3 cellular contexts compared by ENCODE assay signal in genomic region chr1:2476066-2476999, GRCh38.
TF ChIP-seq lines count a peak whose summit lies in the region.

A gene with protein sequence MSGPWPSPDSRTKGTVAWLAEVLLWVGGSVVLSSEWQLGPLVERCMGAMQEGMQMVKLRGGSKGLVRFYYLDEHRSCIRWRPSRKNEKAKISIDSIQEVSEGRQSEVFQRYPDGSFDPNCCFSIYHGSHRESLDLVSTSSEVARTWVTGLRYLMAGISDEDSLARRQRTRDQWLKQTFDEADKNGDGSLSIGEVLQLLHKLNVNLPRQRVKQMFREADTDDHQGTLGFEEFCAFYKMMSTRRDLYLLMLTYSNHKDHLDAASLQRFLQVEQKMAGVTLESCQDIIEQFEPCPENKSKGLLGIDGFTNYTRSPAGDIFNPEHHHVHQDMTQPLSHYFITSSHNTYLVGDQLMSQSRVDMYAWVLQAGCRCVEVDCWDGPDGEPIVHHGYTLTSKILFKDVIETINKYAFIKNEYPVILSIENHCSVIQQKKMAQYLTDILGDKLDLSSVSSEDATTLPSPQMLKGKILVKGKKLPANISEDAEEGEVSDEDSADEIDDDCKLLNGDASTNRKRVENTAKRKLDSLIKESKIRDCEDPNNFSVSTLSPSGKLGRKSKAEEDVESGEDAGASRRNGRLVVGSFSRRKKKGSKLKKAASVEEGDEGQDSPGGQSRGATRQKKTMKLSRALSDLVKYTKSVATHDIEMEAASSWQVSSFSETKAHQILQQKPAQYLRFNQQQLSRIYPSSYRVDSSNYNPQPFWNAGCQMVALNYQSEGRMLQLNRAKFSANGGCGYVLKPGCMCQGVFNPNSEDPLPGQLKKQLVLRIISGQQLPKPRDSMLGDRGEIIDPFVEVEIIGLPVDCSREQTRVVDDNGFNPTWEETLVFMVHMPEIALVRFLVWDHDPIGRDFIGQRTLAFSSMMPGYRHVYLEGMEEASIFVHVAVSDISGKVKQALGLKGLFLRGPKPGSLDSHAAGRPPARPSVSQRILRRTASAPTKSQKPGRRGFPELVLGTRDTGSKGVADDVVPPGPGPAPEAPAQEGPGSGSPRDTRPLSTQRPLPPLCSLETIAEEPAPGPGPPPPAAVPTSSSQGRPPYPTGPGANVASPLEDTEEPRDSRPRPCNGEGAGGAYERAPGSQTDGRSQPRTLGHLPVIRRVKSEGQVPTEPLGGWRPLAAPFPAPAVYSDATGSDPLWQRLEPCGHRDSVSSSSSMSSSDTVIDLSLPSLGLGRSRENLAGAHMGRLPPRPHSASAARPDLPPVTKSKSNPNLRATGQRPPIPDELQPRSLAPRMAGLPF (N-terminal part only) (plus strand): TSS chr1:2476289. CDS start chr1:2476589, 300 bp downstream.

TF ChIP-seq in liver, 16 proteins besides CTCF, POLR2A, EP300 and RAD21 (continues in another document):
- TF ChIP-seq, protein P1, sequence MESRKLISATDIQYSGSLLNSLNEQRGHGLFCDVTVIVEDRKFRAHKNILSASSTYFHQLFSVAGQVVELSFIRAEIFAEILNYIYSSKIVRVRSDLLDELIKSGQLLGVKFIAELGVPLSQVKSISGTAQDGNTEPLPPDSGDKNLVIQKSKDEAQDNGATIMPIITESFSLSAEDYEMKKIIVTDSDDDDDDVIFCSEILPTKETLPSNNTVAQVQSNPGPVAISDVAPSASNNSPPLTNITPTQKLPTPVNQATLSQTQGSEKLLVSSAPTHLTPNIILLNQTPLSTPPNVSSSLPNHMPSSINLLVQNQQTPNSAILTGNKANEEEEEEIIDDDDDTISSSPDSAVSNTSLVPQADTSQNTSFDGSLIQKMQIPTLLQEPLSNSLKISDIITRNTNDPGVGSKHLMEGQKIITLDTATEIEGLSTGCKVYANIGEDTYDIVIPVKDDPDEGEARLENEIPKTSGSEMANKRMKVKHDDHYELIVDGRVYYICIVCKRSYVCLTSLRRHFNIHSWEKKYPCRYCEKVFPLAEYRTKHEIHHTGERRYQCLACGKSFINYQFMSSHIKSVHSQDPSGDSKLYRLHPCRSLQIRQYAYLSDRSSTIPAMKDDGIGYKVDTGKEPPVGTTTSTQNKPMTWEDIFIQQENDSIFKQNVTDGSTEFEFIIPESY (IDR thresholded peaks at IDR 0.05): no peak
- no peak for TF ChIP-seq JUND (IDR thresholded peaks at IDR 0.05)
- no peak for TF ChIP-seq TAF1 (conservative IDR thresholded peaks at IDR 0.05)
- TF ChIP-seq, protein P2, sequence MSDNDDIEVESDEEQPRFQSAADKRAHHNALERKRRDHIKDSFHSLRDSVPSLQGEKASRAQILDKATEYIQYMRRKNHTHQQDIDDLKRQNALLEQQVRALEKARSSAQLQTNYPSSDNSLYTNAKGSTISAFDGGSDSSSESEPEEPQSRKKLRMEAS (IDR thresholded peaks at IDR 0.05): no peak
- no peak for TF ChIP-seq FOXA2 (IDR thresholded peaks at IDR 0.05)
- no peak for TF ChIP-seq FOXA1 (IDR thresholded peaks at IDR 0.05)
- no peak for TF ChIP-seq ATF3 (IDR thresholded peaks at IDR 0.05)
- TF ChIP-seq EGR1 (IDR thresholded peaks at IDR 0.05; ENCODE audit: low read depth in 2 of 2): no peak
- no peak for TF ChIP-seq YY1 (IDR thresholded peaks at IDR 0.05)
- no peak for TF ChIP-seq RXRA (IDR thresholded peaks at IDR 0.05)
- TF ChIP-seq, protein P3, sequence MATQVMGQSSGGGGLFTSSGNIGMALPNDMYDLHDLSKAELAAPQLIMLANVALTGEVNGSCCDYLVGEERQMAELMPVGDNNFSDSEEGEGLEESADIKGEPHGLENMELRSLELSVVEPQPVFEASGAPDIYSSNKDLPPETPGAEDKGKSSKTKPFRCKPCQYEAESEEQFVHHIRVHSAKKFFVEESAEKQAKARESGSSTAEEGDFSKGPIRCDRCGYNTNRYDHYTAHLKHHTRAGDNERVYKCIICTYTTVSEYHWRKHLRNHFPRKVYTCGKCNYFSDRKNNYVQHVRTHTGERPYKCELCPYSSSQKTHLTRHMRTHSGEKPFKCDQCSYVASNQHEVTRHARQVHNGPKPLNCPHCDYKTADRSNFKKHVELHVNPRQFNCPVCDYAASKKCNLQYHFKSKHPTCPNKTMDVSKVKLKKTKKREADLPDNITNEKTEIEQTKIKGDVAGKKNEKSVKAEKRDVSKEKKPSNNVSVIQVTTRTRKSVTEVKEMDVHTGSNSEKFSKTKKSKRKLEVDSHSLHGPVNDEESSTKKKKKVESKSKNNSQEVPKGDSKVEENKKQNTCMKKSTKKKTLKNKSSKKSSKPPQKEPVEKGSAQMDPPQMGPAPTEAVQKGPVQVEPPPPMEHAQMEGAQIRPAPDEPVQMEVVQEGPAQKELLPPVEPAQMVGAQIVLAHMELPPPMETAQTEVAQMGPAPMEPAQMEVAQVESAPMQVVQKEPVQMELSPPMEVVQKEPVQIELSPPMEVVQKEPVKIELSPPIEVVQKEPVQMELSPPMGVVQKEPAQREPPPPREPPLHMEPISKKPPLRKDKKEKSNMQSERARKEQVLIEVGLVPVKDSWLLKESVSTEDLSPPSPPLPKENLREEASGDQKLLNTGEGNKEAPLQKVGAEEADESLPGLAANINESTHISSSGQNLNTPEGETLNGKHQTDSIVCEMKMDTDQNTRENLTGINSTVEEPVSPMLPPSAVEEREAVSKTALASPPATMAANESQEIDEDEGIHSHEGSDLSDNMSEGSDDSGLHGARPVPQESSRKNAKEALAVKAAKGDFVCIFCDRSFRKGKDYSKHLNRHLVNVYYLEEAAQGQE (IDR thresholded peaks at IDR 0.05): no peak
- no peak for TF ChIP-seq NR2F2 (IDR thresholded peaks at IDR 0.05)
- no peak for TF ChIP-seq HNF4A (conservative IDR thresholded peaks at IDR 0.05)
- no peak for TF ChIP-seq HNF4G (IDR thresholded peaks at IDR 0.05)
- no peak for TF ChIP-seq GABPA (IDR thresholded peaks at IDR 0.05 in 1 of 2, conservative IDR thresholded peaks at IDR 0.05 in 1 of 2)

TF ChIP-seq in HepG2, 621 proteins besides CTCF, POLR2A, EP300 and RAD21:
- TF ChIP-seq POLR2G (IDR thresholded peaks at IDR 0.05; ENCODE audit: low read depth, low read length) (no peak), ZNF607 (CRISPR knock-in tag; IDR thresholded peaks at IDR 0.05; ENCODE audit: borderline replicate concordance) (no peak), JUN (CRISPR knock-in tag; IDR thresholded peaks at IDR 0.05) (no peak), ATF6 (CRISPR knock-in tag; conservative IDR thresholded peaks at IDR 0.05) (no peak), HDAC2 (CRISPR knock-in tag; IDR thresholded peaks at IDR 0.05) (no peak), PRPF4 (IDR thresholded peaks at IDR 0.05; ENCODE audit: low read depth, low read length, poor library complexity, severe bottlenecking) (no peak), ZNF333 (CRISPR knock-in tag; IDR thresholded peaks at IDR 0.05; ENCODE audit: borderline replicate concordance) (no peak), ONECUT2 (CRISPR knock-in tag; IDR thresholded peaks at IDR 0.05) (no peak), ZNF3 (CRISPR knock-in tag; IDR thresholded peaks at IDR 0.05) (no peak), ZNF644 (CRISPR knock-in tag; IDR thresholded peaks at IDR 0.05; ENCODE audit: low read depth) (no peak)

TF ChIP-seq in GM23338, 12 proteins besides CTCF, POLR2A, EP300 and RAD21:
- TF ChIP-seq EZH2phosphoT487 (IDR thresholded peaks at IDR 0.05; ENCODE audit: unreplicated experiment): no peak
- no peak for TF ChIP-seq NANOG (IDR thresholded peaks at IDR 0.05; ENCODE audit: borderline replicate concordance)
- no peak for TF ChIP-seq CREB1 (CRISPR knock-in tag; IDR thresholded peaks at IDR 0.05; ENCODE audit: low read depth)
- no peak for TF ChIP-seq EZH2 (IDR thresholded peaks at IDR 0.05; ENCODE audit: low read depth, unreplicated experiment)
- no peak for TF ChIP-seq ZNF462 (CRISPR knock-in tag; IDR thresholded peaks at IDR 0.05)
- TF ChIP-seq, protein P3 (IDR thresholded peaks at IDR 0.05; ENCODE audit: unreplicated experiment): no peak
- TF ChIP-seq, protein P4, sequence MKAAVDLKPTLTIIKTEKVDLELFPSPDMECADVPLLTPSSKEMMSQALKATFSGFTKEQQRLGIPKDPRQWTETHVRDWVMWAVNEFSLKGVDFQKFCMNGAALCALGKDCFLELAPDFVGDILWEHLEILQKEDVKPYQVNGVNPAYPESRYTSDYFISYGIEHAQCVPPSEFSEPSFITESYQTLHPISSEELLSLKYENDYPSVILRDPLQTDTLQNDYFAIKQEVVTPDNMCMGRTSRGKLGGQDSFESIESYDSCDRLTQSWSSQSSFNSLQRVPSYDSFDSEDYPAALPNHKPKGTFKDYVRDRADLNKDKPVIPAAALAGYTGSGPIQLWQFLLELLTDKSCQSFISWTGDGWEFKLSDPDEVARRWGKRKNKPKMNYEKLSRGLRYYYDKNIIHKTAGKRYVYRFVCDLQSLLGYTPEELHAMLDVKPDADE (IDR thresholded peaks at IDR 0.05): no peak
- TF ChIP-seq STAT1 (IDR thresholded peaks at IDR 0.05; ENCODE audit: unreplicated experiment): no peak
- TF ChIP-seq ZNF114 (CRISPR knock-in tag; IDR thresholded peaks at IDR 0.05): no peak
- TF ChIP-seq POLR2AphosphoS5 (IDR thresholded peaks at IDR 0.05; ENCODE audit: low read depth): no peak
- TF ChIP-seq ZNF331 (CRISPR knock-in tag; IDR thresholded peaks at IDR 0.05; ENCODE audit: low read depth): no peak
- no peak for TF ChIP-seq JUNB (IDR thresholded peaks at IDR 0.05; ENCODE audit: unreplicated experiment)
